In the genomic region with DNA sequence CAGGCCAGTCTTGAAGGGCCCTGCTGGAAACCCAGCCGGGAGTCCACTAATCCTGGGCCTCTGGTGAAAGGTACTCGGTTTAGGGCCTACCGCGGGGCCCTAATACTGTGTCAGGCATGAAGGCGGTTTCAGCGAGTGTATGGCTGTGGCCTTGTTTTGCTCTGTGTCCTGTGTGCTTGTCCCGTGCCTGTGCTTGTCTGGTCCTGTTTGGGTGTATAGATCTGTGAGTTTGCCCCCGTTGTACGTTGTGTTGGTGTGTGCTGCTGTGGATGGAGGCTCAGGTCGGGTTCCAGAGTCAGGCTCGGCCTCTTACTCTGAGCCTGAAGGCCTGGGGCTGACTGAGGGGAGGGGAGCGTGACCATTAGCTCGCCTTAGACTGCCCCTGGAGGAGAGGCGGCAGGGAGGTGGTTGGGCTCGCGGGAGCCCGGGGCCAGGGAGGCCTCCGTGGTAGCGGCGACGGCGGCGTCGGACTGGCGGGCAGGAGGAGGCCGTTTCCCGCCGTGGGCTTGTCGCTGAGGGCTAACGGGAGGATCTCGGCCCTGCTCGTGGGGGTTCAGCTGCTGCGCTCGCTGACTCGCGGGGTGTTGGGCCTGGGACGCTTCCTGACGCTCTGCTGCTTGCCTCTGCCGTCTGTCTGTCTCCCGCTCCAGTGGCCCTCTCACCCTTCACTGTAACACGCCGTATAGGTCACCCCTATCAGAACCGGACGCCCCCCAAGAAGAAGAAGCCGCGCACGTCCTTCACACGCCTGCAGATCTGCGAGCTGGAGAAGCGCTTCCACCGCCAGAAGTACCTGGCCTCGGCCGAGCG, we compare ENCODE assay signal across 2 cellular contexts.
TF ChIP-seq lines count a peak whose summit lies in the region.

No MANE protein-coding gene starts in this region.

TF ChIP-seq in SK-N-SH, 30 proteins besides CTCF, POLR2A, EP300 and RAD21 (continued from another document):
- TF ChIP-seq, protein P1, sequence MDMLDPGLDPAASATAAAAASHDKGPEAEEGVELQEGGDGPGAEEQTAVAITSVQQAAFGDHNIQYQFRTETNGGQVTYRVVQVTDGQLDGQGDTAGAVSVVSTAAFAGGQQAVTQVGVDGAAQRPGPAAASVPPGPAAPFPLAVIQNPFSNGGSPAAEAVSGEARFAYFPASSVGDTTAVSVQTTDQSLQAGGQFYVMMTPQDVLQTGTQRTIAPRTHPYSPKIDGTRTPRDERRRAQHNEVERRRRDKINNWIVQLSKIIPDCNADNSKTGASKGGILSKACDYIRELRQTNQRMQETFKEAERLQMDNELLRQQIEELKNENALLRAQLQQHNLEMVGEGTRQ (IDR thresholded peaks at IDR 0.05; ENCODE audit: borderline replicate concordance, low read depth, low read length) = no peak
- TF ChIP-seq YY1 (IDR thresholded peaks at IDR 0.05; ENCODE audit: low read depth) (no peak), TEAD4 (IDR thresholded peaks at IDR 0.05; ENCODE audit: borderline replicate concordance, insufficient read depth) (no peak), MXI1 (IDR thresholded peaks at IDR 0.05; ENCODE audit: low read depth, low read length) (no peak), FOXM1 (IDR thresholded peaks at IDR 0.05; ENCODE audit: low read depth) (no peak), POLR2AphosphoS5 (IDR thresholded peaks at IDR 0.05; ENCODE audit: low read depth, low read length) (no peak), TCF12 (IDR thresholded peaks at IDR 0.05) (no peak), SMC3 (IDR thresholded peaks at IDR 0.05; ENCODE audit: low read depth, low read length) (no peak), ELF1 (IDR thresholded peaks at IDR 0.05) (no peak), NRF1 (IDR thresholded peaks at IDR 0.05; ENCODE audit: low read depth, low read length) (no peak)
- TF ChIP-seq, protein P2, sequence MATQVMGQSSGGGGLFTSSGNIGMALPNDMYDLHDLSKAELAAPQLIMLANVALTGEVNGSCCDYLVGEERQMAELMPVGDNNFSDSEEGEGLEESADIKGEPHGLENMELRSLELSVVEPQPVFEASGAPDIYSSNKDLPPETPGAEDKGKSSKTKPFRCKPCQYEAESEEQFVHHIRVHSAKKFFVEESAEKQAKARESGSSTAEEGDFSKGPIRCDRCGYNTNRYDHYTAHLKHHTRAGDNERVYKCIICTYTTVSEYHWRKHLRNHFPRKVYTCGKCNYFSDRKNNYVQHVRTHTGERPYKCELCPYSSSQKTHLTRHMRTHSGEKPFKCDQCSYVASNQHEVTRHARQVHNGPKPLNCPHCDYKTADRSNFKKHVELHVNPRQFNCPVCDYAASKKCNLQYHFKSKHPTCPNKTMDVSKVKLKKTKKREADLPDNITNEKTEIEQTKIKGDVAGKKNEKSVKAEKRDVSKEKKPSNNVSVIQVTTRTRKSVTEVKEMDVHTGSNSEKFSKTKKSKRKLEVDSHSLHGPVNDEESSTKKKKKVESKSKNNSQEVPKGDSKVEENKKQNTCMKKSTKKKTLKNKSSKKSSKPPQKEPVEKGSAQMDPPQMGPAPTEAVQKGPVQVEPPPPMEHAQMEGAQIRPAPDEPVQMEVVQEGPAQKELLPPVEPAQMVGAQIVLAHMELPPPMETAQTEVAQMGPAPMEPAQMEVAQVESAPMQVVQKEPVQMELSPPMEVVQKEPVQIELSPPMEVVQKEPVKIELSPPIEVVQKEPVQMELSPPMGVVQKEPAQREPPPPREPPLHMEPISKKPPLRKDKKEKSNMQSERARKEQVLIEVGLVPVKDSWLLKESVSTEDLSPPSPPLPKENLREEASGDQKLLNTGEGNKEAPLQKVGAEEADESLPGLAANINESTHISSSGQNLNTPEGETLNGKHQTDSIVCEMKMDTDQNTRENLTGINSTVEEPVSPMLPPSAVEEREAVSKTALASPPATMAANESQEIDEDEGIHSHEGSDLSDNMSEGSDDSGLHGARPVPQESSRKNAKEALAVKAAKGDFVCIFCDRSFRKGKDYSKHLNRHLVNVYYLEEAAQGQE (IDR thresholded peaks at IDR 0.05; ENCODE audit: low read depth, low read length) = no peak
- TF ChIP-seq, protein P3, sequence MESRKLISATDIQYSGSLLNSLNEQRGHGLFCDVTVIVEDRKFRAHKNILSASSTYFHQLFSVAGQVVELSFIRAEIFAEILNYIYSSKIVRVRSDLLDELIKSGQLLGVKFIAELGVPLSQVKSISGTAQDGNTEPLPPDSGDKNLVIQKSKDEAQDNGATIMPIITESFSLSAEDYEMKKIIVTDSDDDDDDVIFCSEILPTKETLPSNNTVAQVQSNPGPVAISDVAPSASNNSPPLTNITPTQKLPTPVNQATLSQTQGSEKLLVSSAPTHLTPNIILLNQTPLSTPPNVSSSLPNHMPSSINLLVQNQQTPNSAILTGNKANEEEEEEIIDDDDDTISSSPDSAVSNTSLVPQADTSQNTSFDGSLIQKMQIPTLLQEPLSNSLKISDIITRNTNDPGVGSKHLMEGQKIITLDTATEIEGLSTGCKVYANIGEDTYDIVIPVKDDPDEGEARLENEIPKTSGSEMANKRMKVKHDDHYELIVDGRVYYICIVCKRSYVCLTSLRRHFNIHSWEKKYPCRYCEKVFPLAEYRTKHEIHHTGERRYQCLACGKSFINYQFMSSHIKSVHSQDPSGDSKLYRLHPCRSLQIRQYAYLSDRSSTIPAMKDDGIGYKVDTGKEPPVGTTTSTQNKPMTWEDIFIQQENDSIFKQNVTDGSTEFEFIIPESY (IDR thresholded peaks at IDR 0.05; ENCODE audit: borderline replicate concordance, low read depth) = no peak

TF ChIP-seq in SK-N-SH treated with all-trans-retinoic acid at 6 μM for 48 hours, 23 proteins besides CTCF, POLR2A, EP300 and RAD21 (continued from another document):
- no peak for TF ChIP-seq RARB (CRISPR knock-in tag; IDR thresholded peaks at IDR 0.05)
- no peak for TF ChIP-seq GLIS3 (CRISPR knock-in tag; IDR thresholded peaks at IDR 0.05)
- no peak for TF ChIP-seq CSDC2 (CRISPR knock-in tag; IDR thresholded peaks at IDR 0.05)
- TF ChIP-seq, protein P4, sequence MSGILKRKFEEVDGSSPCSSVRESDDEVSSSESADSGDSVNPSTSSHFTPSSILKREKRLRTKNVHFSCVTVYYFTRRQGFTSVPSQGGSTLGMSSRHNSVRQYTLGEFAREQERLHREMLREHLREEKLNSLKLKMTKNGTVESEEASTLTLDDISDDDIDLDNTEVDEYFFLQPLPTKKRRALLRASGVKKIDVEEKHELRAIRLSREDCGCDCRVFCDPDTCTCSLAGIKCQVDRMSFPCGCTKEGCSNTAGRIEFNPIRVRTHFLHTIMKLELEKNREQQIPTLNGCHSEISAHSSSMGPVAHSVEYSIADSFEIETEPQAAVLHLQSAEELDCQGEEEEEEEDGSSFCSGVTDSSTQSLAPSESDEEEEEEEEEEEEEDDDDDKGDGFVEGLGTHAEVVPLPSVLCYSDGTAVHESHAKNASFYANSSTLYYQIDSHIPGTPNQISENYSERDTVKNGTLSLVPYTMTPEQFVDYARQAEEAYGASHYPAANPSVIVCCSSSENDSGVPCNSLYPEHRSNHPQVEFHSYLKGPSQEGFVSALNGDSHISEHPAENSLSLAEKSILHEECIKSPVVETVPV (CRISPR knock-in tag; IDR thresholded peaks at IDR 0.05) = no peak
- TF ChIP-seq ZNF8 (CRISPR knock-in tag; IDR thresholded peaks at IDR 0.05) = no peak
- no peak for TF ChIP-seq ZNF565 (CRISPR knock-in tag; conservative IDR thresholded peaks at IDR 0.05; ENCODE audit: low read depth)
- TF ChIP-seq, protein P5, sequence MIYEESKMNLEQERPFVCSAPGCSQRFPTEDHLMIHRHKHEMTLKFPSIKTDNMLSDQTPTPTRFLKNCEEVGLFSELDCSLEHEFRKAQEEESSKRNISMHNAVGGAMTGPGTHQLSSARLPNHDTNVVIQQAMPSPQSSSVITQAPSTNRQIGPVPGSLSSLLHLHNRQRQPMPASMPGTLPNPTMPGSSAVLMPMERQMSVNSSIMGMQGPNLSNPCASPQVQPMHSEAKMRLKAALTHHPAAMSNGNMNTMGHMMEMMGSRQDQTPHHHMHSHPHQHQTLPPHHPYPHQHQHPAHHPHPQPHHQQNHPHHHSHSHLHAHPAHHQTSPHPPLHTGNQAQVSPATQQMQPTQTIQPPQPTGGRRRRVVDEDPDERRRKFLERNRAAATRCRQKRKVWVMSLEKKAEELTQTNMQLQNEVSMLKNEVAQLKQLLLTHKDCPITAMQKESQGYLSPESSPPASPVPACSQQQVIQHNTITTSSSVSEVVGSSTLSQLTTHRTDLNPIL (CRISPR knock-in tag; IDR thresholded peaks at IDR 0.05; ENCODE audit: low read depth) = no peak
- TF ChIP-seq OSR1 (CRISPR knock-in tag; IDR thresholded peaks at IDR 0.05) = no peak
- TF ChIP-seq ZNF70 (CRISPR knock-in tag; IDR thresholded peaks at IDR 0.05) = no peak
- no peak for TF ChIP-seq BACH2 (CRISPR knock-in tag; IDR thresholded peaks at IDR 0.05; ENCODE audit: borderline replicate concordance)
- no peak for TF ChIP-seq ESRRG (CRISPR knock-in tag; IDR thresholded peaks at IDR 0.05)
- TF ChIP-seq TCF4 (CRISPR knock-in tag; IDR thresholded peaks at IDR 0.05; ENCODE audit: borderline replicate concordance) = no peak
- no peak for TF ChIP-seq ARNTL (CRISPR knock-in tag; IDR thresholded peaks at IDR 0.05; ENCODE audit: borderline replicate concordance, low read depth)
- TF ChIP-seq, protein P6, sequence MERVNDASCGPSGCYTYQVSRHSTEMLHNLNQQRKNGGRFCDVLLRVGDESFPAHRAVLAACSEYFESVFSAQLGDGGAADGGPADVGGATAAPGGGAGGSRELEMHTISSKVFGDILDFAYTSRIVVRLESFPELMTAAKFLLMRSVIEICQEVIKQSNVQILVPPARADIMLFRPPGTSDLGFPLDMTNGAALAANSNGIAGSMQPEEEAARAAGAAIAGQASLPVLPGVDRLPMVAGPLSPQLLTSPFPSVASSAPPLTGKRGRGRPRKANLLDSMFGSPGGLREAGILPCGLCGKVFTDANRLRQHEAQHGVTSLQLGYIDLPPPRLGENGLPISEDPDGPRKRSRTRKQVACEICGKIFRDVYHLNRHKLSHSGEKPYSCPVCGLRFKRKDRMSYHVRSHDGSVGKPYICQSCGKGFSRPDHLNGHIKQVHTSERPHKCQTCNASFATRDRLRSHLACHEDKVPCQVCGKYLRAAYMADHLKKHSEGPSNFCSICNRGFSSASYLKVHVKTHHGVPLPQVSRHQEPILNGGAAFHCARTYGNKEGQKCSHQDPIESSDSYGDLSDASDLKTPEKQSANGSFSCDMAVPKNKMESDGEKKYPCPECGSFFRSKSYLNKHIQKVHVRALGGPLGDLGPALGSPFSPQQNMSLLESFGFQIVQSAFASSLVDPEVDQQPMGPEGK (CRISPR knock-in tag; IDR thresholded peaks at IDR 0.05; ENCODE audit: borderline replicate concordance) = no peak
- TF ChIP-seq ZC3H10 (CRISPR knock-in tag; IDR thresholded peaks at IDR 0.05) = no peak
